In the genomic region with DNA sequence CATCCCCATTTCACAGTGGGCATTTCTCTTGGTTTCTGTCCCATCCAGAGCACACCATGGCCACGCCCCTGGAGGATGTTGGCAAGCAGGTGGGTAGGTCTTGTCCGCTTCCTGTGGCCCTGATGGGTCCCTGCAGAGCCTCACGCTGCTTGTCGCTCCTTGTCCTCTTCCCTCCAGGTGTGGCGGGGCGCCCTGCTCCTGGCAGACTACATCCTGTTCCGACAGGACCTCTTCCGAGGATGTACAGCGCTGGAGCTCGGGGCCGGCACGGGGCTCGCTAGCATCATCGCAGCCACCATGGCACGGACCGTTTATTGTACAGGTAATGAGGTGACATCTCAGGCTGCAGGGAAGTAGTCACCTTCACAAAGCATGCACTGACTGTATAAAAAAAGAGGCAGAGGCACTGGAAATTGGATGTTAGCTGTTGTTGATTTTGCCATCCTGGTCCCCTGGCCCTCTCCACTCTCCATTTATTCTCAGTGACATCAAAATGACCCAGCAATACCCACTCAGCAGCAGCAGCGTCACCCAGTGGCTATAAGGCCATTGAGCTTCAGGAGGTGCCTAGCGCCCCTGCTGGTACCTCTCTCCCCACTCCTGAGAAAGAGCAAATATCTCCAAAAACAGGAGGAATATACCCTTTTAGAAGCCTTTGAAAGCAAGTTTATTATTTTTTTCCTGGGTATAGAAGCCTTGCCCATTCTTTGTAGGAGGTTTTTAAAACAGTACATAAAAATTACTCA, we compare ENCODE assay signal across 1 cellular context.
TF ChIP-seq lines count a peak whose summit lies in the region.

No MANE protein-coding gene starts in this region.

TF ChIP-seq in HCT116, 20 proteins besides CTCF, POLR2A, EP300 and RAD21 (continued from another document):
- no peak for TF ChIP-seq ATF3 (IDR thresholded peaks at IDR 0.05)
